17 cellular contexts compared by ENCODE assay signal in genomic region chr2:2810504-2810903, GRCh38.
DNase-seq lines count a peak whose midpoint lies in the region; ATAC-seq, FAIRE-seq and TF ChIP-seq lines count a peak whose summit lies in the region.
"Had no signal": no experiment of that assay in that cellular context is flagged by ENCODE, and none has a peak within 500 bp of the region (broad histone marks: within the 10 kb centered on the region; RNA-seq: fewer than 3 reads in every experiment).

No MANE protein-coding gene starts in this region.

- H3K9me3 Mint-ChIP-seq in activated T-cell treated with anti-CD3 and anti-CD28 coated beads, Interleukin-2, amount 50 U/mL, for 72 hours = peaks cover 4 to 6% of the 10 kb centered on the region in 2 donors

- H3K4ac ChIP-seq in H1 (replicated peaks; ENCODE audit: insufficient read length, low read depth, low read length) = no peak overlapping the region
- no peak overlapping the region for H3K4ac ChIP-seq in mesendoderm (ENCODE audit: low read depth, low read length)

- no peak overlapping the region for H4K91ac ChIP-seq in H1 (replicated peaks; ENCODE audit: insufficient read length, low read length)

- H2BK20ac ChIP-seq in H1 (ENCODE audit: low read length) = no peak overlapping the region

- H3K9ac ChIP-seq in Karpas-422 (ENCODE audit: low read length) = no peak overlapping the region
- H3K9ac ChIP-seq in H1 (replicated peaks in 1 of 4; ENCODE audit: extremely low read depth in 1 of 4, low read depth in 3 of 4, low read length in 3 of 4) = no peak overlapping the region
- H3K9ac ChIP-seq in mesendoderm (ENCODE audit: low read length) = no peak overlapping the region

- no peak overlapping the region for H2BK5ac ChIP-seq in H1 (ENCODE audit: low read depth, low read length)
- H2BK5ac ChIP-seq in mesendoderm (ENCODE audit: low read length) = no peak overlapping the region

- no peak overlapping the region for H4K8ac ChIP-seq in H1 (ENCODE audit: extremely low read depth, insufficient read depth, low read length)
- no peak overlapping the region for H4K8ac ChIP-seq in mesendoderm (ENCODE audit: low read depth, low read length)

- TF ChIP-seq POLR2A in H1 (IDR thresholded peaks at IDR 0.05; ENCODE audit: control extremely low read depth in 1 of 2, low read depth in 2 of 2, low read length in 2 of 2) = no peak

- H2BK120ac ChIP-seq in H1 (replicated peaks; ENCODE audit: low read depth, low read length) (no peak overlapping the region), mesendoderm (ENCODE audit: low read depth, low read length) (no peak overlapping the region)

- H3K36me3 Mint-ChIP-seq in activated T-cell treated with anti-CD3 and anti-CD28 coated beads, Interleukin-2, amount 50 U/mL, for 72 hours (ENCODE audit: insufficient read depth in 2 of 2) = peaks cover 4 to 5% of the 10 kb centered on the region in 2 donors
- H3K36me3 Mint-ChIP-seq: CD14-positive monocyte had no signal

- H3K27ac Mint-ChIP-seq in activated T-cell treated with anti-CD3 and anti-CD28 coated beads, Interleukin-2, amount 50 U/mL, for 72 hours = no peak overlapping the region
- H3K27ac Mint-ChIP-seq: CD14-positive monocyte had no signal

- peaks cover 6% of the 10 kb centered on the region for H3K27me3 Mint-ChIP-seq in activated T-cell treated with anti-CD3 and anti-CD28 coated beads, Interleukin-2, amount 50 U/mL, for 72 hours (ENCODE audit: low read depth)

- peak; percentile 47 to 55 for TF ChIP-seq RAD21 in H1 (IDR thresholded peaks at IDR 0.05 in 1 of 2, conservative IDR thresholded peaks at IDR 0.05 in 1 of 2; ENCODE audit: low read depth in 2 of 2, low read length in 2 of 2)

- H3K4me3 Mint-ChIP-seq in activated T-cell treated with anti-CD3 and anti-CD28 coated beads, Interleukin-2, amount 50 U/mL, for 72 hours = no peak overlapping the region
- H3K4me3 Mint-ChIP-seq: CD14-positive monocyte had no signal

- H3K79me2 ChIP-seq in Karpas-422 (ENCODE audit: low read length) (no peaks in the 10 kb centered on the region), H1 (ENCODE audit: control insufficient read depth in 1 of 2, insufficient read depth in 2 of 2, low read length in 2 of 2) (no peaks in the 10 kb centered on the region), mesendoderm (ENCODE audit: control insufficient read depth, insufficient read depth, low read length) (no peaks in the 10 kb centered on the region)

- H3K4me3 ChIP-seq in H7 (ENCODE audit: insufficient read depth, low read depth, low read length) = no peak overlapping the region
- no peak overlapping the region for H3K4me3 ChIP-seq in Karpas-422 (ENCODE audit: low read length)
- H3K4me3 ChIP-seq in H1 (ENCODE audit: extremely low read depth in 1 of 4, insufficient read depth in 2 of 4, low read depth in 3 of 4, low read length in 4 of 4) = no peak overlapping the region
- H3K4me3 ChIP-seq in mesendoderm (ENCODE audit: low read length) = no peak overlapping the region

- DNase-seq in H7 = peak; percentile 71
- peak; percentile 52 for DNase-seq in Karpas-422
- peak in 1 of 2 experiments; percentile 47 for DNase-seq in H1 (ENCODE audit: low read depth in 1 of 2, low spot score in 2 of 2)
- DNase-seq in mesendoderm = peak; percentile 26
- no peak for DNase-seq in NCI-H146 (lab: John Stamatoyannopoulos, UW)
- DNase-seq in activated T-cell treated with anti-CD3 and anti-CD28 coated beads, Interleukin-2, amount 50 U/mL, for 72 hours = no peak
- DNase-seq: DMS79 treated with DMSO at 0.1 percent for 48 hours, KBM-7, MV-4-11, NCI-H187, NCI-H2107, NCI-H510A, NCI-H748 treated with DMSO at 0.1 percent for 48 hours, SIG-M5 had no signal

- peak; percentile 27 to 62 (median 50) for TF ChIP-seq CTCF in H1 (IDR thresholded peaks at IDR 0.05; ENCODE audit: control extremely low read depth in 1 of 3, insufficient read depth in 1 of 3, low read depth in 1 of 3, low read length in 3 of 3)

- no peak for ATAC-seq in GM18502 (IDR thresholded peaks at IDR 0.05; ENCODE audit: poor library complexity, unreplicated experiment)
- no peak for ATAC-seq in activated T-cell treated with anti-CD3 and anti-CD28 coated beads, Interleukin-2, amount 50 U/mL, for 72 hours (replicated peaks in 1 of 2)
- ATAC-seq: SK-N-SH treated with all-trans-retinoic acid at 6 μM for 48 hours had no signal

- H3K14ac ChIP-seq in H1 (ENCODE audit: insufficient read length) = no peak overlapping the region

- TF ChIP-seq EP300 in H1 (IDR thresholded peaks at IDR 0.05; ENCODE audit: borderline replicate concordance in 1 of 2, low read depth in 2 of 2, low read length in 2 of 2) = no peak

- H4K5ac ChIP-seq in H1 (ENCODE audit: insufficient read length, low read depth, low read length) (no peak overlapping the region), mesendoderm (ENCODE audit: low read length) (no peak overlapping the region)

- H3K23ac ChIP-seq in H1 (ENCODE audit: insufficient read length) = no peak overlapping the region
- H3K23ac ChIP-seq in mesendoderm (ENCODE audit: low read length) = no peak overlapping the region

- H3K79me1 ChIP-seq in H1 (ENCODE audit: low read depth, low read length) = no peaks in the 10 kb centered on the region
- H3K79me1 ChIP-seq in mesendoderm (ENCODE audit: low read length) = no peaks in the 10 kb centered on the region

- H4K20me1 ChIP-seq in Karpas-422 (ENCODE audit: insufficient read depth, low read depth, low read length) (no peaks in the 10 kb centered on the region), H1 (replicated peaks in 1 of 2; ENCODE audit: control insufficient read depth in 1 of 2, insufficient read depth in 2 of 2, low read length in 2 of 2) (no peaks in the 10 kb centered on the region)

- H3K56ac ChIP-seq in H1 (replicated peaks; ENCODE audit: insufficient read length, low read depth, low read length) (no peak overlapping the region), mesendoderm (ENCODE audit: low read length) (no peak overlapping the region)

- H3K4me1 ChIP-seq in Karpas-422 (ENCODE audit: low read length) = no peaks in the 10 kb centered on the region
- 0 out of 7 replicates have a peak, but pooled peaks cover 0 to 2% (median 0%) of the 10 kb centered on the region in 4 experiments for H3K4me1 ChIP-seq in H1 (replicated peaks in 1 of 4; ENCODE audit: control insufficient read depth in 3 of 4, insufficient read depth in 4 of 4, low read length in 3 of 4)
- no peaks in the 10 kb centered on the region for H3K4me1 ChIP-seq in mesendoderm (ENCODE audit: control insufficient read depth, low read depth, low read length)

- H3K23me2 ChIP-seq in H1 (ENCODE audit: low read depth, low read length) = no peaks in the 10 kb centered on the region

- POLR2A ChIA-PET in H1 (lab: Charles Lee; ENCODE audit: partially characterized antibody) = no interaction called here

- 78% methylated on average over 6 of the region's 6 CpGs; no CpG with 5 or more reads in 1 of the 2 experiments for WGBS in H1 (ENCODE audit: extremely low coverage in 1 of 2, insufficient coverage in 1 of 2, insufficient read length in 1 of 2, insufficient replicate concordance in 2 of 2, low coverage in 1 of 2, low lambda C conversion rate in 2 of 2, missing lambda C conversion rate in 1 of 2), 2 experiments
- no CpG with 5 or more reads among the region's 6 CpGs for WGBS in mesendoderm (ENCODE audit: extremely low coverage, insufficient coverage, low lambda C conversion rate)

- no peak overlapping the region for H2AFZ ChIP-seq in Karpas-422 (ENCODE audit: low read length)
- H2AFZ ChIP-seq in H1 (ENCODE audit: low read length) = no peak overlapping the region

- H2AK5ac ChIP-seq in H1 (ENCODE audit: low read depth, low read length) = no peak overlapping the region
- no peak overlapping the region for H2AK5ac ChIP-seq in mesendoderm (ENCODE audit: low read length)

- CTCF ChIA-PET in H1 (lab: Charles Lee; ENCODE audit: partially characterized antibody) = interaction anchor here (0.6 to 1.3 kb wide), 5 partner anchors 14 to 1340 kb away, joined by 3 read pairs; no protein-coding TSS in a partner anchor

- H3K4me1 Mint-ChIP-seq in activated T-cell treated with anti-CD3 and anti-CD28 coated beads, Interleukin-2, amount 50 U/mL, for 72 hours (ENCODE audit: low read depth) = no peaks in the 10 kb centered on the region
- H3K4me1 Mint-ChIP-seq: CD14-positive monocyte had no signal

- H2BK15ac ChIP-seq in H1 (ENCODE audit: low read length) (no peak overlapping the region), mesendoderm (replicated peaks; ENCODE audit: low read depth) (no peak overlapping the region)

- no peak for FAIRE-seq in H1 (lab: Jason Lieb, UNC)

- H3K9me3 ChIP-seq in Karpas-422 (ENCODE audit: low read length) = no peaks in the 10 kb centered on the region
- peaks cover 7 to 8% of the 10 kb centered on the region in 2 experiments; a peak in 2 of 4 replicates for H3K9me3 ChIP-seq in H1 (ENCODE audit: insufficient read depth in 2 of 2, low read depth in 1 of 2, low read length in 1 of 2)

- H3K36me3 ChIP-seq in H7 (replicated peaks; ENCODE audit: control insufficient read depth, insufficient read depth, low read length) (no peaks in the 10 kb centered on the region), Karpas-422 (ENCODE audit: insufficient read depth, low read length) (no peaks in the 10 kb centered on the region), H1 (ENCODE audit: control insufficient read depth in 2 of 4, insufficient read depth in 4 of 4, low read length in 3 of 4) (no peaks in the 10 kb centered on the region), mesendoderm (ENCODE audit: control insufficient read depth, insufficient read depth, low read length) (no peaks in the 10 kb centered on the region)

- H2BK12ac ChIP-seq in H1 (ENCODE audit: low read depth, low read length) = no peak overlapping the region

- no peaks in the 10 kb centered on the region for H3K27me3 ChIP-seq in H7 (ENCODE audit: control insufficient read depth, insufficient read depth, low read length)
- H3K27me3 ChIP-seq in Karpas-422 (ENCODE audit: low read length) = no peaks in the 10 kb centered on the region
- H3K27me3 ChIP-seq in H1 (replicated peaks in 1 of 4; ENCODE audit: control insufficient read depth in 3 of 4, extremely low read depth in 1 of 4, insufficient read depth in 3 of 4, low read length in 3 of 4) = no peaks in the 10 kb centered on the region
- H3K27me3 ChIP-seq in mesendoderm (ENCODE audit: insufficient read depth, low read length, poor library complexity) = no peaks in the 10 kb centered on the region

- H3K27ac ChIP-seq in Karpas-422 (ENCODE audit: low read length) (no peak overlapping the region), H1 (ENCODE audit: low read depth, low read length) (no peak overlapping the region), mesendoderm (ENCODE audit: low read depth, low read length) (no peak overlapping the region)

- H3K4me2 ChIP-seq in Karpas-422 (ENCODE audit: low read depth, low read length, poor library complexity, severe bottlenecking) = no peak overlapping the region
- no peak overlapping the region for H3K4me2 ChIP-seq in H1 (ENCODE audit: insufficient read depth in 1 of 2, low read depth in 2 of 2, low read length in 2 of 2)
- no peak overlapping the region for H3K4me2 ChIP-seq in mesendoderm (ENCODE audit: low read length)

- H3K18ac ChIP-seq in H1 (ENCODE audit: extremely low read depth, low read length) (no peak overlapping the region), mesendoderm (ENCODE audit: low read length) (no peak overlapping the region)

- no peaks in the 10 kb centered on the region for H3K9me2 ChIP-seq in Karpas-422 (replicated peaks; ENCODE audit: insufficient read depth, low read length)

TF ChIP-seq in H1, 55 proteins besides CTCF, POLR2A, EP300 and RAD21 (continues in another document):
- TF ChIP-seq RNF2 (IDR thresholded peaks at IDR 0.05; ENCODE audit: borderline replicate concordance, low read depth, low read length, missing control alignments, poor library complexity, severe bottlenecking) = no peak

Comparison
In these comparisons a context has a peak if more than half of its experiments do, and no peak if none do; other contexts are left out.
1. DNase-seq: peak in H7 (single experiment), Karpas-422 (single experiment) and mesendoderm (single experiment); none in NCI-H146 (single experiment) and activated T-cell treated with anti-CD3 and anti-CD28 coated beads, Interleukin-2, amount 50 U/mL, for 72 hours (0 of 2).